ENCODE assay signal across 9 cellular contexts in the genomic region with DNA sequence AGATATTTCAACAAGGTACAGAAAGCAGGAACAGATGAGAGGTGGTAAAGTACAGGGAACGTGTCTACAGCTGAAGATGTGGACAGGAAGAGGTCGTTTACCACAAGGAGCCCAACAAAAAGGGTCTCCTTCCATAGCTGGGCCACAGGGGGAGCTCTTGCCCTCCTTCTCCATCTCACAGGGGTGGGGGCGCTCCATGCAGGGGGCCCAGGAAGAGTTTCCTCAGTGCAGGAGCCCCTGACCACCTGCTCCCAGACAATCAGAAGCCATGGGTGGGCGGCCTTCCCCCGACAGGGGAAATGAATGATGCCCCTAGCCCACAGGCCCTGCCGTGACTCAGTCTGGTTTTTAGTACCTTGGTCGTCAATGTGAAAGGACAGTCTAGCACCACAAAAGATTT.
DNase-seq lines count a peak whose midpoint lies in the region; ATAC-seq and TF ChIP-seq lines count a peak whose summit lies in the region.
"Had no signal": no experiment of that assay in that cellular context is flagged by ENCODE, and none has a peak within 500 bp of the region (broad histone marks: within the 10 kb centered on the region; RNA-seq: fewer than 3 reads in every experiment).

No MANE protein-coding gene starts in this region.

- H3K36me3 Mint-ChIP-seq in MCF 10A (ENCODE audit: insufficient read depth, unreplicated experiment): no peaks in the 10 kb centered on the region
- H3K36me3 Mint-ChIP-seq: activated naive CD4-positive, alpha-beta T cell treated with anti-CD3 and anti-CD28 coated beads, Interleukin-2, amount 50 U/mL, for 24 hours had no signal

- H3K27me3 ChIP-seq in breast epithelium: no peaks in the 10 kb centered on the region

- H3K36me3 ChIP-seq in breast epithelium: no peaks in the 10 kb centered on the region

- no peak overlapping the region for H3K27ac ChIP-seq in breast epithelium

- H3K4me3 ChIP-seq in breast epithelium (no peak overlapping the region), choroid plexus epithelial cell (ENCODE audit: low read depth, low read length) (no peak overlapping the region)

- H3K4me3 Mint-ChIP-seq in MCF 10A (ENCODE audit: unreplicated experiment): no peak overlapping the region
- H3K4me3 Mint-ChIP-seq in stimulated activated naive CD8-positive, alpha-beta T cell treated with anti-CD3 and anti-CD28 coated beads, Interleukin-15, amount 100 ng/mL, for 72 hours: peak overlapping the region; percentile 53 to 59
- H3K4me3 Mint-ChIP-seq: activated naive CD4-positive, alpha-beta T cell treated with anti-CD3 and anti-CD28 coated beads, Interleukin-2, amount 50 U/mL, for 24 hours had no signal

- peak; percentile 4 for DNase-seq in MCF 10A (ENCODE audit: unreplicated experiment)
- DNase-seq in breast epithelium (ENCODE audit: low spot score in 2 of 2): no peak
- DNase-seq in choroid plexus epithelial cell (ENCODE audit: low read depth): peak; percentile 20
- DNase-seq in stimulated activated naive CD8-positive, alpha-beta T cell treated with anti-CD3 and anti-CD28 coated beads, Interleukin-15, amount 100 ng/mL, for 72 hours: peak; percentile 51 to 76
- no peak for DNase-seq in cortex of kidney (lab: John Stamatoyannopoulos, UW)
- no peak for DNase-seq in glomerular visceral epithelial cell (ENCODE audit: extremely low spot score)
- no peak for DNase-seq in left colon

- peak; percentile 93 for ATAC-seq in stimulated activated naive CD8-positive, alpha-beta T cell treated with anti-CD3 and anti-CD28 coated beads, Interleukin-15, amount 100 ng/mL, for 72 hours
- ATAC-seq in left colon: no peak

- no peaks in the 10 kb centered on the region for H3K9me3 Mint-ChIP-seq in MCF 10A (ENCODE audit: unreplicated experiment)
- no peaks in the 10 kb centered on the region for H3K9me3 Mint-ChIP-seq in stimulated activated naive CD8-positive, alpha-beta T cell treated with anti-CD3 and anti-CD28 coated beads, Interleukin-15, amount 100 ng/mL, for 72 hours
- H3K9me3 Mint-ChIP-seq: activated naive CD4-positive, alpha-beta T cell treated with anti-CD3 and anti-CD28 coated beads, Interleukin-2, amount 50 U/mL, for 24 hours had no signal

- intact Hi-C loops in MCF 10A (cut with micrococcal nuclease) (no loop called here), breast epithelium (cut with DNase I; ENCODE audit: low total_unique reads) (no loop called here), left colon (cut with DNase I, micrococcal nuclease) (no loop called here)

- POLR2A ChIA-PET in MCF 10A (lab: Yijun Ruan, JAX): no interaction called here

- no peak overlapping the region for H3K27ac Mint-ChIP-seq in MCF 10A (ENCODE audit: low read depth, unreplicated experiment)
- H3K27ac Mint-ChIP-seq in stimulated activated naive CD8-positive, alpha-beta T cell treated with anti-CD3 and anti-CD28 coated beads, Interleukin-15, amount 100 ng/mL, for 72 hours: peak overlapping the region in 1 of 2 donors; percentile 67
- H3K27ac Mint-ChIP-seq: activated naive CD4-positive, alpha-beta T cell treated with anti-CD3 and anti-CD28 coated beads, Interleukin-2, amount 50 U/mL, for 24 hours had no signal

- CTCF ChIA-PET in MCF 10A (lab: Yijun Ruan, JAX): interaction anchor here (0.6 to 1.5 kb wide), 5 partner anchors 15 to 291 kb away, joined by 3 read pairs; no protein-coding TSS in a partner anchor

- no peaks in the 10 kb centered on the region for H3K9me3 ChIP-seq in breast epithelium

- H3K4me1 ChIP-seq in breast epithelium: no peaks in the 10 kb centered on the region

- TF ChIP-seq CTCF in MCF 10A (IDR thresholded peaks at IDR 0.05; ENCODE audit: unreplicated experiment) (no peak), breast epithelium (IDR thresholded peaks at IDR 0.05) (no peak), LNCAP (IDR thresholded peaks at IDR 0.05) (0 out of 2 replicates have a peak, but pooled peaks have one; percentile 14), choroid plexus epithelial cell (conservative IDR thresholded peaks at IDR 0.05; ENCODE audit: low read depth, low read length) (peak; percentile 52)

- no peaks in the 10 kb centered on the region for H3K4me1 Mint-ChIP-seq in MCF 10A (ENCODE audit: insufficient read depth, unreplicated experiment)
- peaks cover 22% of the 10 kb centered on the region for H3K4me1 Mint-ChIP-seq in stimulated activated naive CD8-positive, alpha-beta T cell treated with anti-CD3 and anti-CD28 coated beads, Interleukin-15, amount 100 ng/mL, for 72 hours

- BruUV-seq in MCF 10A (replicated peaks; lab: Mats Ljungman, UMichigan): no TSS peak

- no peak for TF ChIP-seq POLR2A in breast epithelium (IDR thresholded peaks at IDR 0.05)

- peaks cover 26% of the 10 kb centered on the region for H3K27me3 Mint-ChIP-seq in MCF 10A (ENCODE audit: insufficient read depth, unreplicated experiment)
- peaks cover 69% of the 10 kb centered on the region for H3K27me3 Mint-ChIP-seq in stimulated activated naive CD8-positive, alpha-beta T cell treated with anti-CD3 and anti-CD28 coated beads, Interleukin-15, amount 100 ng/mL, for 72 hours

Comparison
In these comparisons a context has a peak if more than half of its experiments do, and no peak if none do; other contexts are left out.
1. DNase-seq: peak in MCF 10A (single experiment), choroid plexus epithelial cell (single experiment) and stimulated activated naive CD8-positive, alpha-beta T cell treated with anti-CD3 and anti-CD28 coated beads, Interleukin-15, amount 100 ng/mL, for 72 hours (2 of 2); none in breast epithelium (0 of 2), cortex of kidney (single experiment), glomerular visceral epithelial cell (single experiment) and left colon (0 of 2).
2. CTCF ChIP-seq: peak in LNCAP (single experiment) and choroid plexus epithelial cell (single experiment); none in MCF 10A (single experiment) and breast epithelium (0 of 3).